In the genomic region with DNA sequence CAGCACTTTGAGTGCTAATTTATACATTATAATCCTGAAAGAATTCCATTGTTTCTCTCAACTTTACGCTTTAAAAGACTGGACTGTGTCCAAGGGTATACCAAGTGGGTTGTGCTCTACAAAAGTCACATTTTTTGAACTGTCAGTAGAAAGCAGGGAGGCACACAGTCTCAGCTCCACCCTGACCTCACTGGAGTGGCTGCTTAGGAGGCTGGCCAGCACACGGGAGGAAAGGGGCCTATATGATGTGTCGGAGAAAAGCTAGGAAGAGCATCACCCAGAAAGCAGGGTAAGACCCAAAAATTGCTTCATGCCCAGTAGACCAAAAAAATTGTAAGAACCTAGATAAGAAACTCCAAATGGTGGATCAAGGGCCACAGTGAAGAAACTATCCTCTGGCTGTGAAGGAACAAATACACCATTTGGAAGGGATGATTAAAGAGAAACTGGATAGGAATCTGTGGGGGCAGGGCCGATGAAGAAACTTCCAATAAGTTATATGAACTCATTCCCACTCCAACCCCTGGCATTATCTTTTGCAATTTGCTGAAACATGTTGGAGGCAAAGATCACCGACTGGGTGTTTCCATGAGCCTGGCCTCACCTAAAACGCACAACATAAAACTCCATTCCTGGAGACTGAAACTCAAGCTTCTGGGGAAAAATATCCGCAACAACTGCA, we compare ENCODE assay signal across 9 cellular contexts. TPM values are rescaled to one million over a fixed set of nuclear protein-coding genes. Genes with fewer than 3 reads are reported as not detected.
A peak's percentile ranks its signal among the peaks of the same experiment; 100 is the strongest.
DNase-seq lines count a peak whose midpoint lies in the region; ATAC-seq, FAIRE-seq and TF ChIP-seq lines count a peak whose summit lies in the region.
"Had no signal": no experiment of that assay in that cellular context is flagged by ENCODE, and none has a peak within 500 bp of the region (broad histone marks: within the 10 kb centered on the region; RNA-seq: fewer than 3 reads in every experiment).

No MANE protein-coding gene starts in this region.

- no peak for TF ChIP-seq POLR2A in HepG2 (IDR thresholded peaks at IDR 0.05; ENCODE audit: insufficient read depth in 1 of 2, low read depth in 2 of 2, low read length in 2 of 2)

- POLR2A ChIA-PET in HepG2 (lab: Yijun Ruan, JAX), result interaction anchor here (0.7 to 2.7 kb wide), 3 partner anchors 15 to 83 kb away, joined by 4 to 19 read pairs (median 4); a partner anchor contains a TSS

- WGBS in HepG2 (ENCODE audit: low lambda C conversion rate), result 18% methylated on average over 7 of the region's 7 CpGs
- 93% methylated on average over 7 of the region's 7 CpGs for WGBS in thymus

- no peak for TF ChIP-seq RAD21 in HepG2 (CRISPR knock-in tag; IDR thresholded peaks at IDR 0.05)

- TF ChIP-seq EP300 in HepG2 (IDR thresholded peaks at IDR 0.05; ENCODE audit: low read depth in 2 of 2, low read length in 2 of 2), result no peak
- no peak for TF ChIP-seq EP300 in HepG2 (CRISPR knock-in tag; IDR thresholded peaks at IDR 0.05; ENCODE audit: borderline replicate concordance)

- H3K9ac ChIP-seq in HepG2 (ENCODE audit: insufficient read depth, low read depth, low read length), result 0 out of 2 replicates have a peak overlapping the region, but pooled peaks have one; percentile 71

- peak overlapping the region; percentile 50 for H3K27ac ChIP-seq in HepG2 (ENCODE audit: extremely low read length, insufficient read depth, low read length)
- peak overlapping the region; percentile 58 for H3K27ac ChIP-seq in thymus (ENCODE audit: low read depth)

- no peak for DNase-seq in activated CD8-positive, alpha-beta memory T cell treated with anti-CD3 and anti-CD28 coated beads, Interleukin-2, amount 10 ng/mL, durations not matched to agents 7 days and 5 days
- no peak for DNase-seq in activated CD8-positive, alpha-beta memory T cell treated with anti-CD3 and anti-CD28 coated beads, Interleukin-2, amount 50 U/mL, for 48 hours
- DNase-seq in astrocyte of the cerebellum (ENCODE audit: low read depth) (no peak), HepG2 (ENCODE audit: low spot score) (no peak), NOMO-1 treated with DMSO at 0.1 percent for 48 hours (lab: John Stamatoyannopoulos, UW; ENCODE audit: unreplicated experiment) (no peak), NCI-H774 (lab: John Stamatoyannopoulos, UW) (no peak)
- DNase-seq: occipital lobe had no signal

- H3K36me3 ChIP-seq in HepG2 (replicated peaks in 1 of 2; ENCODE audit: control insufficient read depth in 1 of 2, insufficient read depth in 2 of 2, low read length in 2 of 2) (peaks cover 3% of the 10 kb centered on the region in 2 experiments; a peak in 1 of 5 replicates), thymus (ENCODE audit: control insufficient read depth, insufficient read depth) (no peaks in the 10 kb centered on the region)

- peak overlapping the region; percentile 99 for H3K4me3 Mint-ChIP-seq in activated CD8-positive, alpha-beta memory T cell treated with anti-CD3 and anti-CD28 coated beads, Interleukin-2, amount 10 ng/mL, durations not matched to agents 7 days and 5 days

- in situ Hi-C loops in astrocyte of the cerebellum (cut with HindIII; ENCODE audit: low sequenced_read_pairs), result no loop called here
- in situ Hi-C loops in HepG2 (cut with HindIII; ENCODE audit: extremely low pct_ligation_motif_present, low pct_unique_long_range_greater_than_20kb), result no loop called here

- peak overlapping the region; percentile 94 for H3K4me2 ChIP-seq in HepG2 (ENCODE audit: low read depth, low read length)

- no peaks in the 10 kb centered on the region for H3K27me3 Mint-ChIP-seq in activated CD8-positive, alpha-beta memory T cell treated with anti-CD3 and anti-CD28 coated beads, Interleukin-2, amount 10 ng/mL, durations not matched to agents 7 days and 5 days

- no peaks in the 10 kb centered on the region for H3K9me3 Mint-ChIP-seq in activated CD8-positive, alpha-beta memory T cell treated with anti-CD3 and anti-CD28 coated beads, Interleukin-2, amount 10 ng/mL, durations not matched to agents 7 days and 5 days (ENCODE audit: low read depth)

- BruUV-seq in HepG2 (replicated peaks; lab: Mats Ljungman, UMichigan), result no TSS peak

- H3K4me1 ChIP-seq in HepG2 (ENCODE audit: insufficient read depth, low read length), result peaks cover 69% of the 10 kb centered on the region
- peaks cover 18% of the 10 kb centered on the region for H3K4me1 ChIP-seq in thymus (ENCODE audit: control insufficient read depth, insufficient read depth, low read length)

- peak overlapping the region; percentile 97 for H3K27ac Mint-ChIP-seq in activated CD8-positive, alpha-beta memory T cell treated with anti-CD3 and anti-CD28 coated beads, Interleukin-2, amount 10 ng/mL, durations not matched to agents 7 days and 5 days

- intact Hi-C loops in HepG2 (cut with micrococcal nuclease; ENCODE audit: unreplicated experiment), result loop anchor here (2.0 kb wide), 1 partner anchor 15 kb away; no protein-coding TSS in a partner anchor

- H3K4me3 ChIP-seq in astrocyte of the cerebellum (ENCODE audit: low read depth, low read length) (peak overlapping the region; percentile 96), HepG2 (replicated peaks in 1 of 3; ENCODE audit: insufficient read depth in 1 of 3, low read depth in 2 of 3, low read length in 3 of 3) (peak overlapping the region; percentile 69 to 89 (median 81)), thymus (ENCODE audit: low read length) (no peak overlapping the region)

- H2AFZ ChIP-seq in HepG2 (ENCODE audit: low read length), result no peak overlapping the region

- H3K36me3 Mint-ChIP-seq in activated CD8-positive, alpha-beta memory T cell treated with anti-CD3 and anti-CD28 coated beads, Interleukin-2, amount 10 ng/mL, durations not matched to agents 7 days and 5 days, result peaks cover 36% of the 10 kb centered on the region

- H3K9me3 ChIP-seq in HepG2 (ENCODE audit: low read length), result no peaks in the 10 kb centered on the region
- no peaks in the 10 kb centered on the region for H3K9me3 ChIP-seq in thymus (ENCODE audit: control insufficient read depth)

- H4K20me1 ChIP-seq in HepG2 (ENCODE audit: insufficient read depth, low read length), result peaks cover 24% of the 10 kb centered on the region

- H3K27me3 ChIP-seq in HepG2 (ENCODE audit: control insufficient read depth in 1 of 2, insufficient read depth in 2 of 2, low read length in 2 of 2) (no peaks in the 10 kb centered on the region; a peak in 1 of 5 replicates), thymus (ENCODE audit: control insufficient read depth, insufficient read depth) (peaks cover 6% of the 10 kb centered on the region)

- TF ChIP-seq CTCF in astrocyte of the cerebellum (IDR thresholded peaks at IDR 0.05; ENCODE audit: low read depth, low read length, missing control alignments) (no peak), HepG2 (CRISPR knock-in tag; IDR thresholded peaks at IDR 0.05) (no peak)

- CTCF ChIA-PET in activated CD8-positive, alpha-beta memory T cell treated with anti-CD3 and anti-CD28 coated beads, Interleukin-2, amount 10 ng/mL, durations not matched to agents 7 days and 5 days (lab: Charles Lee), result interaction anchor here (2.6 to 20.0 kb wide), 4 partner anchors 8 to 56 kb away, joined by 8 to 522 read pairs (median 202); a partner anchor contains a TSS
- CTCF ChIA-PET in HepG2 (lab: Yijun Ruan, JAX; ENCODE audit: low intra/inter-chr PET ratio, low total read pairs), result no interaction called here

- FAIRE-seq in HepG2 (lab: Jason Lieb, UNC), result no peak

- H3K79me2 ChIP-seq in HepG2 (ENCODE audit: insufficient read depth, low read length), result peaks cover 53% of the 10 kb centered on the region

- peaks cover 65% of the 10 kb centered on the region for H3K4me1 Mint-ChIP-seq in activated CD8-positive, alpha-beta memory T cell treated with anti-CD3 and anti-CD28 coated beads, Interleukin-2, amount 10 ng/mL, durations not matched to agents 7 days and 5 days

- no peak for ATAC-seq in activated CD8-positive, alpha-beta memory T cell treated with anti-CD3 and anti-CD28 coated beads, Interleukin-2, amount 10 ng/mL, durations not matched to agents 7 days and 5 days
- ATAC-seq in HepG2 (no peak), GM19328 (IDR thresholded peaks at IDR 0.05; ENCODE audit: unreplicated experiment) (no peak)

RNA-seq across cellular contexts. Expression of a gene that starts 1.9 kb away (rescaled TPM):
- 100 to 1,000 TPM; 333 to 424 TPM for total RNA-seq in activated CD8-positive, alpha-beta memory T cell treated with anti-CD3 and anti-CD28 coated beads, Interleukin-2, amount 10 ng/mL, durations not matched to agents 7 days and 5 days
- 16.8 and 25.6 TPM in 2 replicates for total RNA-seq in HepG2 (2016; rRNA removed; fragmentation: Illumina TruSeq; extraction: Trizol)
- total RNA-seq in HepG2 (2016; cell fraction: cytosol; rRNA removed; fragmentation: Illumina TruSeq; extraction: Trizol; ENCODE audit: low read depth), result 11.2 and 14.8 TPM in 2 replicates
- total RNA-seq in HepG2 (2016; cell fraction: insoluble cytoplasmic fraction; rRNA removed; fragmentation: Illumina TruSeq; extraction: Trizol), result 16.6 and 20.0 TPM in 2 replicates
- total RNA-seq in HepG2 (2016; cell fraction: membrane; rRNA removed; fragmentation: Illumina TruSeq; extraction: Trizol), result 11.0 and 15.4 TPM in 2 replicates
- 9.2 and 9.3 TPM in 2 replicates for total RNA-seq in HepG2 (2016; cell fraction: nucleus; rRNA removed; fragmentation: Illumina TruSeq; extraction: Trizol)
- polyA plus RNA-seq in HepG2 (2011; rRNA removed) (21.2 and 28.7 TPM in 2 replicates), thymus (592 TPM)
- polyA plus RNA-seq in HepG2 (2011; cell fraction: cytosol; rRNA removed), result 20.0 and 23.9 TPM in 2 replicates
- 4.5 and 6.8 TPM in 2 replicates for polyA plus RNA-seq in HepG2 (2011; cell fraction: nucleus; rRNA removed)
- 83.4 and 162 TPM in 2 replicates for polyA plus RNA-seq in HepG2 (2012)
- 40.3 and 56.7 TPM in 2 replicates for polyA plus RNA-seq in HepG2 (2016; cell fraction: cytosol; fragmentation: Illumina TruSeq; extraction: Trizol; ENCODE audit: low read depth)
- polyA plus RNA-seq in HepG2 (2016; cell fraction: insoluble cytoplasmic fraction; fragmentation: Illumina TruSeq; extraction: Trizol; ENCODE audit: low read depth), result 59.5 and 63.7 TPM in 2 replicates
- polyA plus RNA-seq in HepG2 (2016; cell fraction: membrane; fragmentation: Illumina TruSeq; extraction: Trizol; ENCODE audit: low read depth), result 33.3 and 43.6 TPM in 2 replicates
- polyA plus RNA-seq in HepG2 (2016; cell fraction: nucleus; fragmentation: Illumina TruSeq; extraction: Trizol; ENCODE audit: insufficient read depth, low read depth), result 26.6 and 31.6 TPM in 2 replicates
- polyA minus RNA-seq in HepG2 (2011; rRNA and poly(A)+ RNA removed; ENCODE audit: low replicate concordance), result 10.2 and 42.1 TPM in 2 replicates
- 51.8 and 64.0 TPM in 2 replicates for polyA minus RNA-seq in HepG2 (2011; cell fraction: cytosol; rRNA and poly(A)+ RNA removed)
- 12.5 and 18.9 TPM in 2 replicates for polyA minus RNA-seq in HepG2 (2011; cell fraction: nucleus; rRNA and poly(A)+ RNA removed)

RNA-seq across cellular contexts. Expression of a gene that starts 45.0 kb away (rescaled TPM):
- 100 to 1,000 TPM; 300 to 330 TPM for total RNA-seq in activated CD8-positive, alpha-beta memory T cell treated with anti-CD3 and anti-CD28 coated beads, Interleukin-2, amount 10 ng/mL, durations not matched to agents 7 days and 5 days
- total RNA-seq in HepG2 (2016; rRNA removed; fragmentation: Illumina TruSeq; extraction: Trizol), result 5.9 and 6.6 TPM in 2 replicates
- 1.3 and 3.2 TPM in 2 replicates for total RNA-seq in HepG2 (2016; cell fraction: cytosol; rRNA removed; fragmentation: Illumina TruSeq; extraction: Trizol; ENCODE audit: low read depth)
- 4.3 and 7.0 TPM in 2 replicates for total RNA-seq in HepG2 (2016; cell fraction: insoluble cytoplasmic fraction; rRNA removed; fragmentation: Illumina TruSeq; extraction: Trizol)
- 3.4 and 3.6 TPM in 2 replicates for total RNA-seq in HepG2 (2016; cell fraction: membrane; rRNA removed; fragmentation: Illumina TruSeq; extraction: Trizol)
- total RNA-seq in HepG2 (2016; cell fraction: nucleus; rRNA removed; fragmentation: Illumina TruSeq; extraction: Trizol), result 1.3 and 2.0 TPM in 2 replicates
- polyA plus RNA-seq in HepG2 (2011; rRNA removed), result 32.5 and 34.4 TPM in 2 replicates
- 34.2 and 35.0 TPM in 2 replicates for polyA plus RNA-seq in HepG2 (2011; cell fraction: cytosol; rRNA removed)
- polyA plus RNA-seq in HepG2 (2011; cell fraction: nucleus; rRNA removed), result 3.5 and 6.0 TPM in 2 replicates
- polyA plus RNA-seq in HepG2 (2012), result 12.4 and 19.5 TPM in 2 replicates
- 10.8 and 13.7 TPM in 2 replicates for polyA plus RNA-seq in HepG2 (2016; cell fraction: cytosol; fragmentation: Illumina TruSeq; extraction: Trizol; ENCODE audit: low read depth)
- polyA plus RNA-seq in HepG2 (2016; cell fraction: insoluble cytoplasmic fraction; fragmentation: Illumina TruSeq; extraction: Trizol; ENCODE audit: low read depth), result 24.8 and 27.8 TPM in 2 replicates
- polyA plus RNA-seq in HepG2 (2016; cell fraction: membrane; fragmentation: Illumina TruSeq; extraction: Trizol; ENCODE audit: low read depth), result 11.2 and 13.6 TPM in 2 replicates
- polyA plus RNA-seq in HepG2 (2016; cell fraction: nucleus; fragmentation: Illumina TruSeq; extraction: Trizol; ENCODE audit: insufficient read depth, low read depth), result 8.1 and 10.6 TPM in 2 replicates
- 24.1 and 1,581 TPM in 2 replicates for polyA minus RNA-seq in HepG2 (2011; rRNA and poly(A)+ RNA removed; ENCODE audit: low replicate concordance)
- polyA minus RNA-seq in HepG2 (2011; cell fraction: cytosol; rRNA and poly(A)+ RNA removed), result 14.6 and 16.4 TPM in 2 replicates
- polyA minus RNA-seq in HepG2 (2011; cell fraction: nucleus; rRNA and poly(A)+ RNA removed), result 5.2 and 6.7 TPM in 2 replicates
- polyA plus RNA-seq in thymus, result 1,404 TPM

Comparison
In these comparisons a context has a peak if more than half of its experiments do, and no peak if none do; other contexts are left out.
1. RNA of a gene that starts 1.9 kb away (total RNA-seq): 333 to 424 TPM in activated CD8-positive, alpha-beta memory T cell treated with anti-CD3 and anti-CD28 coated beads, Interleukin-2, amount 10 ng/mL, durations not matched to agents 7 days and 5 days; 9.2 to 25.6 TPM in HepG2; every median in the first group is over 10 times any median in the second.
2. RNA of a gene that starts 45.0 kb away (total RNA-seq): 300 to 330 TPM in activated CD8-positive, alpha-beta memory T cell treated with anti-CD3 and anti-CD28 coated beads, Interleukin-2, amount 10 ng/mL, durations not matched to agents 7 days and 5 days; 1.3 to 7.0 TPM in HepG2; every median in the first group is over 10 times any median in the second.